In the genomic region with DNA sequence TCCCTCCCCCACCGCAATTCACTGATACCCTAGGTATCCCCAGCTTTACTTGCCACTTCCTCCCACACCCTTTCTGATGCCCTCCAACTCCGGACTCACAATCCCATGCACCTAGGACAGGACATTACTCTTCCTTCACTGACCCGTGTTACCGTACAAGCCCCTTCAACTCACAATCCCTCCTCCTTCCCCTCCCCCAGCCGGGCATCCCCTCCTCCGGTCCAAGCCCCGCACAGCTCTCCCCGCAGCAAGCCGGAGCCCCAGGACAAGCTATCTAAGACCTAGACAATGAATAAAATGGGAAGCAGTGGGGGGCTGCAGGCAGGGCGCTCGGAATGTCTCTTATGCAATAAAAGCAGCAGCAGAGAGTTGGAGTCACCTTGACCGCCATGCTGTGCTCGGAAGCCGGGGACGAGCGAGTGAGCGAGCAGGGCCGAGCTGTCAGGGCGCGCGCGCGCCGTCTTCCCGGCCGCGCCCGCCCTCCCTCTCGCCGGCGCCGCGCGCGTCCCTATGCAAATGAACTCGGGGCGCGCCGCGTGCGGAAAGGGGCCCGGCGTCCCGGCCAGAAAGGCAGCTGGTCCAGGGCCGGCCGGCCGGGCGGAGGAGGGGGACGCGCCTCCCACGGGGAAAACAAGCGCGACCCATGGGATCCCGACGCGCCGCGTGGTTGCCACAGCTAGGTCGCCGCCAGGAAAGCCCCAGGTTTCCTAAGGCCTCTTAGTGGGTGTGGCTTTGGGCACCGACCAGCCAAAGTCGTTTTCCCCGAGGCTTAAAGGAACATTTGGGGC, we compare ENCODE assay signal across 8 cellular contexts. TPM values are rescaled to one million over a fixed set of nuclear protein-coding genes. Genes with fewer than 3 reads are reported as not detected.
DNase-seq lines count a peak whose midpoint lies in the region; FAIRE-seq and TF ChIP-seq lines count a peak whose summit lies in the region.

TSS of gene SLC25A12 (minus strand) at position 421 of the 788 bp plus-strand sequence. CDS start at position 391, 30 bp downstream.

- DNase-seq in ELR (ENCODE audit: low read depth) (peak; percentile 87), H54 (ENCODE audit: insufficient read length, low spot score) (peak; percentile 87), SK-MEL-5 (ENCODE audit: low read depth, low spot score) (peak; percentile 69), frontal cortex (ENCODE audit: low spot score in 2 of 2) (peak; percentile 87), stromal cell of bone marrow (ENCODE audit: low read depth) (peak; percentile 64)
- DNase-seq in activated naive CD4-positive, alpha-beta T cell (lab: John Stamatoyannopoulos, UW), result peak; percentile 44 to 64 (median 56)

- H3K27me3 ChIP-seq in Loucy (ENCODE audit: insufficient read depth, low read length, poor library complexity, severe bottlenecking), result no peaks in the 10 kb centered on the region
- no peaks in the 10 kb centered on the region for H3K27me3 ChIP-seq in neuron (ENCODE audit: insufficient read depth, low read length)

- TF ChIP-seq CTCF in Loucy (conservative IDR thresholded peaks at IDR 0.05; ENCODE audit: low read length), result no peak

- H3K4me2 ChIP-seq in Loucy (ENCODE audit: low read depth, low read length, poor library complexity, severe bottlenecking), result peak within 1 kb of the TSS; percentile 92

- peak; percentile 26; the same call in 1 of the 2 replicates for TF ChIP-seq POLR2A in H54 (IDR thresholded peaks at IDR 0.05; ENCODE audit: low read depth, low read length)

- H3K36me3 ChIP-seq in Loucy (ENCODE audit: insufficient read depth, low read length) (no peaks in the 10 kb centered on the region), neuron (ENCODE audit: insufficient read depth, low read length) (peaks cover 6% of the 10 kb centered on the region)

- H4K20me1 ChIP-seq in Loucy (ENCODE audit: insufficient read depth, low read length, poor library complexity, severe bottlenecking), result no peaks in the 10 kb centered on the region

- FAIRE-seq in H54 (lab: Jason Lieb, UNC) (peak; percentile 55), frontal cortex (lab: Jason Lieb, UNC) (no peak)

- no peaks in the 10 kb centered on the region for H3K9me2 ChIP-seq in Loucy (replicated peaks; ENCODE audit: low read depth, low read length)

- H3K4me1 ChIP-seq in Loucy (ENCODE audit: insufficient read depth, low read length, poor library complexity, severe bottlenecking) (peaks cover 31% of the 10 kb centered on the region), neuron (ENCODE audit: insufficient read depth, low read length) (peaks cover 12% of the 10 kb centered on the region)

- H2AFZ ChIP-seq in Loucy (ENCODE audit: low read length), result peak within 1 kb of the TSS; percentile 99
- peak within 1 kb of the TSS; percentile 78 for H2AFZ ChIP-seq in neuron (ENCODE audit: low read depth, low read length)

- in situ Hi-C loops in SK-MEL-5 (cut with HindIII; ENCODE audit: low pct_unique_long_range_greater_than_20kb, low sequenced_read_pairs), result no loop called here

- no peaks in the 10 kb centered on the region for H3F3A ChIP-seq in Loucy (ENCODE audit: low read depth)

- H3K79me2 ChIP-seq in Loucy (ENCODE audit: insufficient read depth, low read length), result peaks cover 24% of the 10 kb centered on the region

- H3K9ac ChIP-seq in Loucy (ENCODE audit: low read depth, low read length, poor library complexity, severe bottlenecking), result peak within 1 kb of the TSS; percentile 80

- H3K4me3 ChIP-seq in Loucy (ENCODE audit: low read length, poor library complexity, severe bottlenecking) (peak within 1 kb of the TSS; percentile 96), neuron (ENCODE audit: low read length) (peak within 1 kb of the TSS; percentile 75)

- H3K9me3 ChIP-seq in Loucy (ENCODE audit: insufficient read depth, low read depth, low read length) (no peaks in the 10 kb centered on the region), neuron (ENCODE audit: low read length) (no peaks in the 10 kb centered on the region)

RNA-seq across cellular contexts. Expression of gene SLC25A12, which starts in this region (rescaled TPM):
- total RNA-seq in SK-MEL-5 (2014; rRNA removed; shearing (Covaris generic)), result 28.2 and 28.9 TPM in 2 replicates
- polyA plus RNA-seq in SK-MEL-5 (2015; cell fraction: cytosol; rRNA removed), result 22.7 and 35.8 TPM in 2 replicates
- 60.2 and 73.1 TPM in 2 replicates for polyA plus RNA-seq in SK-MEL-5 (2015; cell fraction: nucleus; rRNA removed)
- total RNA-seq in frontal cortex, result 66.0 TPM

Comparison
In these comparisons a context has a peak if more than half of its experiments do, and no peak if none do; other contexts are left out.
1. Peak in every context shown above with its lines: DNase-seq and H3K4me3 ChIP-seq.